ENCODE assay signal across 20 cellular contexts in the genomic region with DNA sequence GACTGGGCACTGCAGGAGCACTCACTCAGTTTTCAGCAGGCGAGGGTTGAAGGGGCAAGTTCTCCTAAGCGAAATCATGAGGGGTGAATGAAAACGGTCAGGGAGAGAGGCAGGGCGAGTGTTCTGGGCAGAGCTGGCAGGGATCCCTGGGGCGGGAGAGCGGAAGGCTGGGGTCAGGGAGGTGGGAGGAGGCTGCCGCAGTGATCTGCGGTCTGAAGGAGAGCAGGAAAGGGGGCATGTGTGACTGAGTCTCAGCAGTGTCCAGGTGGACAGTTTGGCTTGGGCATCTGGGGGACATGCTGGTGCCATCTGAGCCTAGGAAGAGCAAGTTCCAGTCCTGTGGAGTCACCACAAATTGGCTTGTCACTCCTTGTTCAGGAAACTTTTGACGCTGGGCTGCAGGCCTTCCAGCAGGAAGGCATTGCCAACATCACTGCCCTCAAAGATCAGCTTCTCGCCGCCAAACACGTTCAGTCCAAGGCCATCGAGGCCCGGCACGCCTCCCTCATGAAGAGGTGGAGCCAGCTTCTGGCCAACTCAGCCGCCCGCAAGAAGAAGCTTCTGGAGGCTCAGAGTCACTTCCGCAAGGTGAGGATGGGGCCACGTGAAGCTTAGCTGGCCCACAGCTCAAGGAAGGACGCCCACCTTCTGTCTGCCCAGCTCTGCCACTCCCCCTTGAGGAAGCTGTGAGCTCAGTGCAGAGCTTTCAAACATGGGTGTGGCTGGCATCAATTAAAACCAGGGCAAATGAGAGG. TPM values are rescaled to one million over a fixed set of nuclear protein-coding genes. Genes with fewer than 3 reads are reported as not detected.
DNase-seq lines count a peak whose midpoint lies in the region; ATAC-seq and TF ChIP-seq lines count a peak whose summit lies in the region.
"Had no signal": no experiment of that assay in that cellular context is flagged by ENCODE, and none has a peak within 500 bp of the region (broad histone marks: within the 10 kb centered on the region; RNA-seq: fewer than 3 reads in every experiment).

No MANE protein-coding gene starts in this region.

- DNase-seq in activated CD4-positive, alpha-beta memory T cell treated with anti-CD3 and anti-CD28 coated beads, Interleukin-2, amount 10 ng/mL, durations not matched to agents 7 days and 5 days, result no peak
- DNase-seq in activated CD4-positive, alpha-beta memory T cell treated with anti-CD3 and anti-CD28 coated beads for 36 hours, result no peak
- DNase-seq in WERI-Rb-1 (peak; percentile 47), foreskin keratinocyte (no peak), transverse colon (peak; percentile 32), HuH-7 (ENCODE audit: low spot score) (no peak)
- DNase-seq in natural killer cell treated with Interleukin-12 subunit alpha and Interleukin-12 subunit beta and Interleukin-15 and Interleukin-18, amount 100 ng/mL, for 72 hours (ENCODE audit: low spot score), result no peak
- DNase-seq in stimulated activated CD4-positive, alpha-beta T cell treated with anti-CD3 and anti-CD28 coated beads, Interleukin-4, amount 100 ng/mL, for 1 hour, result no peak
- DNase-seq: ACHN; activated CD4-positive, alpha-beta T cell treated with anti-CD3 and anti-CD28 coated beads for 48 hours; activated naive CD8-positive, alpha-beta T cell treated with anti-CD3 and anti-CD28 coated beads, Interleukin-2, amount 50 U/mL, for 24 hours; activated T-cell treated with anti-CD3 and anti-CD28 coated beads, Interleukin-2, amount 50 U/mL, for 1 hour; hypothalamus; KG1; naive B cell; NCI-H146; NCI-H510A; stimulated activated CD4-positive, alpha-beta T cell treated with anti-CD3 and anti-CD28 coated beads, Interleukin-2, amount 100 ng/mL, for 24 hours had no signal

- ATAC-seq in foreskin keratinocyte, result no peak
- no peak for ATAC-seq in natural killer cell treated with Interleukin-12 subunit alpha and Interleukin-12 subunit beta and Interleukin-15 and Interleukin-18, amount 100 ng/mL, for 72 hours
- ATAC-seq: activated naive CD8-positive, alpha-beta T cell treated with anti-CD3 and anti-CD28 coated beads, Interleukin-2, amount 50 U/mL, for 24 hours; left lung had no signal

- no peak overlapping the region for H3K27ac ChIP-seq in WERI-Rb-1
- H3K27ac ChIP-seq in foreskin keratinocyte, result no peak overlapping the region
- H3K27ac ChIP-seq in transverse colon, result peak overlapping the region in 3 of 4 donors; percentile 11 to 44 (median 31)
- H3K27ac ChIP-seq: left lung had no signal

- in situ Hi-C loops in transverse colon (cut with MboI; ENCODE audit: low pct_ligation_motif_present in 1 of 4, low pct_unique_long_range_greater_than_20kb in 1 of 4, low sequenced_read_pairs in 3 of 4), result no loop called here

- H3K27ac Mint-ChIP-seq in activated CD4-positive, alpha-beta memory T cell treated with anti-CD3 and anti-CD28 coated beads, Interleukin-2, amount 10 ng/mL, durations not matched to agents 7 days and 5 days, result peak overlapping the region; percentile 49
- no peak overlapping the region for H3K27ac Mint-ChIP-seq in activated CD4-positive, alpha-beta memory T cell treated with anti-CD3 and anti-CD28 coated beads for 36 hours
- H3K27ac Mint-ChIP-seq in natural killer cell treated with Interleukin-12 subunit alpha and Interleukin-12 subunit beta and Interleukin-15 and Interleukin-18, amount 100 ng/mL, for 72 hours, result no peak overlapping the region
- H3K27ac Mint-ChIP-seq: activated naive CD8-positive, alpha-beta T cell treated with anti-CD3 and anti-CD28 coated beads, Interleukin-2, amount 50 U/mL, for 24 hours had no signal

- CTCF ChIA-PET in activated CD4-positive, alpha-beta memory T cell treated with anti-CD3 and anti-CD28 coated beads, Interleukin-2, amount 10 ng/mL, durations not matched to agents 7 days and 5 days (lab: Charles Lee), result no interaction called here
- CTCF ChIA-PET in activated CD4-positive, alpha-beta memory T cell treated with anti-CD3 and anti-CD28 coated beads for 36 hours (lab: Charles Lee), result no interaction called here

- H3K4me3 Mint-ChIP-seq in activated CD4-positive, alpha-beta memory T cell treated with anti-CD3 and anti-CD28 coated beads, Interleukin-2, amount 10 ng/mL, durations not matched to agents 7 days and 5 days, result no peak overlapping the region
- no peak overlapping the region for H3K4me3 Mint-ChIP-seq in activated CD4-positive, alpha-beta memory T cell treated with anti-CD3 and anti-CD28 coated beads for 36 hours
- H3K4me3 Mint-ChIP-seq in natural killer cell treated with Interleukin-12 subunit alpha and Interleukin-12 subunit beta and Interleukin-15 and Interleukin-18, amount 100 ng/mL, for 72 hours, result no peak overlapping the region
- H3K4me3 Mint-ChIP-seq: activated naive CD8-positive, alpha-beta T cell treated with anti-CD3 and anti-CD28 coated beads, Interleukin-2, amount 50 U/mL, for 24 hours; naive B cell had no signal

- H3K4me1 ChIP-seq in foreskin keratinocyte (no peaks in the 10 kb centered on the region), transverse colon (peaks cover 0 to 9% (median 4%) of the 10 kb centered on the region in 4 donors)
- H3K4me1 ChIP-seq: left lung had no signal

- TF ChIP-seq EP300 in transverse colon (IDR thresholded peaks at IDR 0.05; ENCODE audit: low read depth), result no peak

- no peaks in the 10 kb centered on the region for H3K9me3 Mint-ChIP-seq in activated CD4-positive, alpha-beta memory T cell treated with anti-CD3 and anti-CD28 coated beads, Interleukin-2, amount 10 ng/mL, durations not matched to agents 7 days and 5 days
- no peaks in the 10 kb centered on the region for H3K9me3 Mint-ChIP-seq in activated CD4-positive, alpha-beta memory T cell treated with anti-CD3 and anti-CD28 coated beads for 36 hours
- H3K9me3 Mint-ChIP-seq in natural killer cell treated with Interleukin-12 subunit alpha and Interleukin-12 subunit beta and Interleukin-15 and Interleukin-18, amount 100 ng/mL, for 72 hours, result no peaks in the 10 kb centered on the region
- H3K9me3 Mint-ChIP-seq: activated naive CD8-positive, alpha-beta T cell treated with anti-CD3 and anti-CD28 coated beads, Interleukin-2, amount 50 U/mL, for 24 hours; naive B cell had no signal

- intact Hi-C loops in activated CD4-positive, alpha-beta memory T cell treated with anti-CD3 and anti-CD28 coated beads for 36 hours (cut with micrococcal nuclease), result no loop called here
- intact Hi-C loops in transverse colon (cut with DNase I; ENCODE audit: low total_unique reads), result no loop called here

- TF ChIP-seq CTCF in WERI-Rb-1 (IDR thresholded peaks at IDR 0.05; ENCODE audit: low read depth, low read length) (peak; percentile 37), foreskin keratinocyte (conservative IDR thresholded peaks at IDR 0.05) (peak; percentile 8), transverse colon (IDR thresholded peaks at IDR 0.05) (peak in 1 of 5 experiments; percentile 20)

- H3K9me3 ChIP-seq in WERI-Rb-1 (ENCODE audit: severe bottlenecking) (no peaks in the 10 kb centered on the region), transverse colon (no peaks in the 10 kb centered on the region)
- H3K9me3 ChIP-seq: esophagus muscularis mucosa, left lung had no signal

- no peaks in the 10 kb centered on the region for H3K27me3 Mint-ChIP-seq in activated CD4-positive, alpha-beta memory T cell treated with anti-CD3 and anti-CD28 coated beads, Interleukin-2, amount 10 ng/mL, durations not matched to agents 7 days and 5 days
- no peaks in the 10 kb centered on the region for H3K27me3 Mint-ChIP-seq in activated CD4-positive, alpha-beta memory T cell treated with anti-CD3 and anti-CD28 coated beads for 36 hours
- H3K27me3 Mint-ChIP-seq in natural killer cell treated with Interleukin-12 subunit alpha and Interleukin-12 subunit beta and Interleukin-15 and Interleukin-18, amount 100 ng/mL, for 72 hours, result no peaks in the 10 kb centered on the region
- H3K27me3 Mint-ChIP-seq: activated naive CD8-positive, alpha-beta T cell treated with anti-CD3 and anti-CD28 coated beads, Interleukin-2, amount 50 U/mL, for 24 hours; naive B cell had no signal

- POLR2A ChIA-PET in activated CD4-positive, alpha-beta memory T cell treated with anti-CD3 and anti-CD28 coated beads, Interleukin-2, amount 10 ng/mL, durations not matched to agents 7 days and 5 days (lab: Charles Lee), result interaction anchor here (0.5 to 1.1 kb wide), 3 partner anchors 99 to 204 kb away, joined by 3 read pairs; partner anchors contain the start of genes SPOUT1 and ZDHHC12
- POLR2A ChIA-PET in activated CD4-positive, alpha-beta memory T cell treated with anti-CD3 and anti-CD28 coated beads for 36 hours (lab: Charles Lee), result no interaction called here

- peaks cover 70% of the 10 kb centered on the region for H3K36me3 Mint-ChIP-seq in activated CD4-positive, alpha-beta memory T cell treated with anti-CD3 and anti-CD28 coated beads, Interleukin-2, amount 10 ng/mL, durations not matched to agents 7 days and 5 days (ENCODE audit: low read depth)
- peaks cover 48% of the 10 kb centered on the region for H3K36me3 Mint-ChIP-seq in activated CD4-positive, alpha-beta memory T cell treated with anti-CD3 and anti-CD28 coated beads for 36 hours
- H3K36me3 Mint-ChIP-seq in natural killer cell treated with Interleukin-12 subunit alpha and Interleukin-12 subunit beta and Interleukin-15 and Interleukin-18, amount 100 ng/mL, for 72 hours, result peaks cover 8% of the 10 kb centered on the region

- no peak overlapping the region for H3K4me3 ChIP-seq in WERI-Rb-1 (ENCODE audit: low read depth, low read length)
- H3K4me3 ChIP-seq in transverse colon, result no peak overlapping the region
- H3K4me3 ChIP-seq: esophagus muscularis mucosa, left lung had no signal

- peaks cover 98% of the 10 kb centered on the region for H3K36me3 ChIP-seq in WERI-Rb-1
- H3K36me3 ChIP-seq in transverse colon, result peaks cover 0 to 66% (median 33%) of the 10 kb centered on the region in 4 donors

- H3K4me1 Mint-ChIP-seq in activated CD4-positive, alpha-beta memory T cell treated with anti-CD3 and anti-CD28 coated beads, Interleukin-2, amount 10 ng/mL, durations not matched to agents 7 days and 5 days, result no peaks in the 10 kb centered on the region
- H3K4me1 Mint-ChIP-seq in activated CD4-positive, alpha-beta memory T cell treated with anti-CD3 and anti-CD28 coated beads for 36 hours (ENCODE audit: low read depth), result no peaks in the 10 kb centered on the region
- no peaks in the 10 kb centered on the region for H3K4me1 Mint-ChIP-seq in natural killer cell treated with Interleukin-12 subunit alpha and Interleukin-12 subunit beta and Interleukin-15 and Interleukin-18, amount 100 ng/mL, for 72 hours (ENCODE audit: low read depth in 2 of 2)
- H3K4me1 Mint-ChIP-seq: activated naive CD8-positive, alpha-beta T cell treated with anti-CD3 and anti-CD28 coated beads, Interleukin-2, amount 50 U/mL, for 24 hours; naive B cell had no signal

- 78 to 85% methylated on average over 5 to 15 of the region's 20 CpGs for WGBS in transverse colon (ENCODE audit: low coverage in 1 of 2), 2 donors

- TF ChIP-seq POLR2A in transverse colon (IDR thresholded peaks at IDR 0.05), result no peak

- H3K27me3 ChIP-seq in WERI-Rb-1 (ENCODE audit: insufficient read depth, low read depth, severe bottlenecking), result no peaks in the 10 kb centered on the region
- no peaks in the 10 kb centered on the region for H3K27me3 ChIP-seq in foreskin keratinocyte
- no peaks in the 10 kb centered on the region for H3K27me3 ChIP-seq in transverse colon
- H3K27me3 ChIP-seq: esophagus muscularis mucosa, left lung had no signal

RNA-seq across cellular contexts. Expression of gene DYNC2I2, which starts 31.1 kb away (rescaled TPM):
- total RNA-seq in activated CD4-positive, alpha-beta memory T cell treated with anti-CD3 and anti-CD28 coated beads, Interleukin-2, amount 10 ng/mL, durations not matched to agents 7 days and 5 days, result 10 to 100 TPM; 51.5 to 53.5 TPM
- total RNA-seq in activated CD4-positive, alpha-beta memory T cell treated with anti-CD3 and anti-CD28 coated beads for 36 hours, result 10 to 100 TPM; 44.9 to 45.2 TPM
- 66.6 and 77.3 TPM in 2 replicates for total RNA-seq in foreskin keratinocyte
- polyA plus RNA-seq in foreskin keratinocyte, result 84.8 and 92.9 TPM in 2 replicates
- 100 to 1,000 TPM in 2 of 4 donors, 10 to 100 TPM in 2; 41.4 to 160 (median 94.9) TPM for total RNA-seq in transverse colon
- total RNA-seq in natural killer cell treated with Interleukin-12 subunit alpha and Interleukin-12 subunit beta and Interleukin-15 and Interleukin-18, amount 100 ng/mL, for 72 hours, result 10 to 100 TPM; 23.7 to 62.6 TPM

Comparison
In these comparisons a context has a peak if more than half of its experiments do, and no peak if none do; other contexts are left out.
1. DNase-seq: peak in WERI-Rb-1 (single experiment) and transverse colon (single experiment); none in activated CD4-positive, alpha-beta memory T cell treated with anti-CD3 and anti-CD28 coated beads, Interleukin-2, amount 10 ng/mL, durations not matched to agents 7 days and 5 days (single experiment), activated CD4-positive, alpha-beta memory T cell treated with anti-CD3 and anti-CD28 coated beads for 36 hours (single experiment), foreskin keratinocyte (0 of 2), natural killer cell treated with Interleukin-12 subunit alpha and Interleukin-12 subunit beta and Interleukin-15 and Interleukin-18, amount 100 ng/mL, for 72 hours (single experiment), stimulated activated CD4-positive, alpha-beta T cell treated with anti-CD3 and anti-CD28 coated beads, Interleukin-4, amount 100 ng/mL, for 1 hour (single experiment) and HuH-7 (single experiment).
2. H3K27ac ChIP-seq: peak in transverse colon (3 of 4); none in WERI-Rb-1 (single experiment) and foreskin keratinocyte (single experiment).